In genomic region chr11:9762531-9762930, GRCh38 we compare ENCODE assay signal across 17 cellular contexts.
DNase-seq lines count a peak whose midpoint lies in the region; ATAC-seq and TF ChIP-seq lines count a peak whose summit lies in the region.
"Had no signal": no experiment of that assay in that cellular context is flagged by ENCODE, and none has a peak within 500 bp of the region (broad histone marks: within the 10 kb centered on the region; RNA-seq: fewer than 3 reads in every experiment).

No MANE protein-coding gene starts in this region.

- peak overlapping the region; percentile 61; the same call in 1 of the 2 replicates for H3K23ac ChIP-seq in IMR-90 (ENCODE audit: low read depth, low read length)

- peak overlapping the region; percentile 96 for H2BK15ac ChIP-seq in IMR-90 (ENCODE audit: low read depth, low read length)

- H3K56ac ChIP-seq in IMR-90 (ENCODE audit: extremely low read depth, insufficient read depth, low read length): no peak overlapping the region

- H3K27ac ChIP-seq in IMR-90 (ENCODE audit: insufficient read depth, low read length) (peak overlapping the region; percentile 27), Panc1 (ENCODE audit: low read length) (peak overlapping the region; percentile 100), psoas muscle (peak overlapping the region; percentile 6)
- H3K27ac ChIP-seq: BLaER1 treated with 17β-estradiol and CSF1 and Interleukin-3, amounts not matched to agents 10 nM and 100 nM had no signal

- H4K20me1 ChIP-seq in IMR-90 (ENCODE audit: insufficient read depth, low read length): peaks cover 3% of the 10 kb centered on the region; the same call in 1 of the 2 replicates
- H4K20me1 ChIP-seq: BLaER1 treated with 17β-estradiol and CSF1 and Interleukin-3, amounts not matched to agents 10 nM and 100 nM had no signal

- peak overlapping the region; percentile 93 for H2BK20ac ChIP-seq in IMR-90 (ENCODE audit: low read depth, low read length)

- CTCF ChIA-PET in IMR-90 (lab: Yijun Ruan, JAX): interaction anchor here (0.7 kb wide), 1 partner anchor 37 kb away, joined by 4 read pairs; no protein-coding TSS in a partner anchor
- CTCF ChIA-PET in Panc1 (lab: Charles Lee): interaction anchor here (0.6 to 0.8 kb wide), 3 partner anchors 543 to 548 kb away, joined by 3 read pairs; no protein-coding TSS in a partner anchor

- no peak overlapping the region for H3K4me3 ChIP-seq in IMR-90 (ENCODE audit: insufficient read depth, low read depth, low read length)
- H3K4me3 ChIP-seq in Panc1 (ENCODE audit: low read depth in 2 of 2, low read length in 2 of 2): no peak overlapping the region
- no peak overlapping the region for H3K4me3 ChIP-seq in psoas muscle
- H3K4me3 ChIP-seq in mucosa of descending colon: no peak overlapping the region
- H3K4me3 ChIP-seq: BLaER1 treated with 17β-estradiol and CSF1 and Interleukin-3, amounts not matched to agents 10 nM and 100 nM had no signal

- TF ChIP-seq POLR2A in IMR-90 (IDR thresholded peaks at IDR 0.05; ENCODE audit: low read depth, low read length): no peak

- H3K9me3 ChIP-seq in IMR-90 (ENCODE audit: control insufficient read depth, insufficient read depth, low read length) (no peaks in the 10 kb centered on the region), Panc1 (ENCODE audit: control insufficient read depth, insufficient read depth, low read depth, low read length) (no peaks in the 10 kb centered on the region), psoas muscle (no peaks in the 10 kb centered on the region), mucosa of descending colon (no peaks in the 10 kb centered on the region)
- H3K9me3 ChIP-seq: BLaER1 treated with 17β-estradiol and CSF1 and Interleukin-3, amounts not matched to agents 10 nM and 100 nM had no signal

- H3K27me3 ChIP-seq in IMR-90 (ENCODE audit: control insufficient read depth, insufficient read depth, low read length): no peaks in the 10 kb centered on the region
- no peaks in the 10 kb centered on the region for H3K27me3 ChIP-seq in Panc1 (ENCODE audit: control insufficient read depth, insufficient read depth, low read length)
- no peaks in the 10 kb centered on the region for H3K27me3 ChIP-seq in psoas muscle (ENCODE audit: insufficient read depth in 3 of 3, low read length in 2 of 3)
- H3K27me3 ChIP-seq: BLaER1 treated with 17β-estradiol and CSF1 and Interleukin-3, amounts not matched to agents 10 nM and 100 nM had no signal

- peak overlapping the region; percentile 50 for H2AK9ac ChIP-seq in IMR-90 (replicated peaks; ENCODE audit: low read depth, low read length, poor library complexity)

- peak overlapping the region; percentile 94 for H3K18ac ChIP-seq in IMR-90 (ENCODE audit: low read depth, low read length)

- TF ChIP-seq CTCF in IMR-90 (conservative IDR thresholded peaks at IDR 0.05; ENCODE audit: low read depth, low read length) (no peak), Panc1 (IDR thresholded peaks at IDR 0.05) (no peak), psoas muscle (IDR thresholded peaks at IDR 0.05) (no peak), mucosa of descending colon (IDR thresholded peaks at IDR 0.05) (no peak)

- H3K4ac ChIP-seq in IMR-90 (ENCODE audit: low read depth, low read length): peak overlapping the region; percentile 97

- in situ Hi-C loops in IMR-90 (cut with MboI; ENCODE audit: low sequenced_read_pairs): loop anchor here (5.0 to 25.0 kb wide), 3 partner anchors 200 to 972 kb away; no protein-coding TSS in a partner anchor
- in situ Hi-C loops in Panc1 (cut with HindIII; ENCODE audit: low pct_unique_long_range_greater_than_20kb, low sequenced_read_pairs): no loop called here

- H4K5ac ChIP-seq in IMR-90 (ENCODE audit: low read depth, low read length): peak overlapping the region; percentile 93

- no peak overlapping the region for H2AFZ ChIP-seq in IMR-90 (replicated peaks; ENCODE audit: low read length, poor library complexity)

- ATAC-seq in IMR-90 (ENCODE audit: low read depth) (no peak), Panc1 (no peak), left colon (peak; percentile 16), psoas muscle (no peak), mucosa of descending colon (no peak)
- ATAC-seq: CD8-positive, alpha-beta T cell; HepG2 had no signal

- peak overlapping the region; percentile 97 for H2BK120ac ChIP-seq in IMR-90 (ENCODE audit: low read depth, low read length)

- BruUV-seq in IMR-90 (replicated peaks; lab: Mats Ljungman, UMichigan) (no TSS peak), Panc1 (replicated peaks; lab: Mats Ljungman, UMichigan) (no TSS peak)

- WGBS in IMR-90 (ENCODE audit: extremely low coverage in 2 of 2, insufficient read length in 1 of 2), 2 experiments: 100% methylated on average over 2 of the region's 4 CpGs; no CpG with 5 or more reads in 1 of the 2 experiments
- WGBS in psoas muscle, 3 donors: 93 to 96% (median 96%) methylated on average over 4 of the region's 4 CpGs

- POLR2A ChIA-PET in IMR-90 (lab: Charles Lee; ENCODE audit: unreplicated experiment) (no interaction called here), Panc1 (lab: Charles Lee) (no interaction called here)

- H2BK5ac ChIP-seq in IMR-90 (ENCODE audit: low read depth, low read length, poor library complexity, severe bottlenecking): peak overlapping the region; percentile 99

- H4K91ac ChIP-seq in IMR-90 (ENCODE audit: insufficient read depth, low read depth, low read length): peak overlapping the region; percentile 98

- no peaks in the 10 kb centered on the region for H3K36me3 ChIP-seq in IMR-90 (ENCODE audit: control insufficient read depth, insufficient read depth, low read length)
- H3K36me3 ChIP-seq in Panc1 (ENCODE audit: control insufficient read depth, insufficient read depth, low read length): no peaks in the 10 kb centered on the region
- no peaks in the 10 kb centered on the region for H3K36me3 ChIP-seq in psoas muscle (ENCODE audit: insufficient read depth in 1 of 2, low read depth in 1 of 2)
- H3K36me3 ChIP-seq in mucosa of descending colon (ENCODE audit: low read depth): no peaks in the 10 kb centered on the region
- H3K36me3 ChIP-seq: BLaER1 treated with 17β-estradiol and CSF1 and Interleukin-3, amounts not matched to agents 10 nM and 100 nM had no signal

- dilution Hi-C loops in IMR-90 (cut with HindIII; ENCODE audit: low sequenced_read_pairs, unreplicated experiment): no loop called here

- intact Hi-C loops in IMR-90 (cut with micrococcal nuclease): no loop called here
- intact Hi-C loops in Panc1 (cut with micrococcal nuclease; ENCODE audit: unreplicated experiment): no loop called here
- intact Hi-C loops in left colon (cut with DNase I, micrococcal nuclease): no loop called here
- intact Hi-C loops in psoas muscle (cut with DNase I): loop anchor here in 1 of 2 donors (5.0 kb wide), 1 partner anchor 35 kb away; no protein-coding TSS in a partner anchor
- intact Hi-C loops in mucosa of descending colon (cut with DNase I, micrococcal nuclease): no loop called here

- H3K14ac ChIP-seq in IMR-90 (replicated peaks; ENCODE audit: low read depth, low read length): peak overlapping the region; percentile 85

- no peak overlapping the region for H3K9ac ChIP-seq in IMR-90 (ENCODE audit: low read depth, low read length)
- H3K9ac ChIP-seq: BLaER1 treated with 17β-estradiol and CSF1 and Interleukin-3, amounts not matched to agents 10 nM and 100 nM had no signal

- peaks cover 54% of the 10 kb centered on the region for H3K9me1 ChIP-seq in IMR-90 (ENCODE audit: insufficient read depth, low read length)

- TF ChIP-seq RAD21 in IMR-90 (IDR thresholded peaks at IDR 0.05; ENCODE audit: low read length): no peak

- H3K79me1 ChIP-seq in IMR-90 (ENCODE audit: low read depth in 1 of 2, low read length in 2 of 2): peaks cover 5 to 61% of the 10 kb centered on the region in 2 experiments; a peak in 3 of 4 replicates

- DNase-seq in IMR-90: no peak
- DNase-seq in Panc1 (ENCODE audit: low read depth, low spot score): no peak
- DNase-seq in left colon: no peak
- DNase-seq in psoas muscle: no peak
- no peak for DNase-seq in activated CD4-positive, alpha-beta T cell treated with anti-CD3 and anti-CD28 coated beads for 4 hours
- no peak for DNase-seq in NCI-H748 treated with DMSO at 0.1 percent for 48 hours (lab: John Stamatoyannopoulos, UW)
- DNase-seq in mucosa of descending colon: no peak
- DNase-seq: Calu3; CD8-positive, alpha-beta T cell; KG1; NCI-H1436 treated with DMSO at 0.1 percent for 48 hours; NCI-H2029; NCI-H2171; NCI-H446 treated with DMSO at 0.1 percent for 48 hours; RPMI8226 had no signal

- H2AK5ac ChIP-seq in IMR-90 (ENCODE audit: low read depth, low read length): peak overlapping the region; percentile 99

- no peak overlapping the region for H3K4me2 ChIP-seq in IMR-90 (ENCODE audit: low read depth, low read length)
- H3K4me2 ChIP-seq: BLaER1 treated with 17β-estradiol and CSF1 and Interleukin-3, amounts not matched to agents 10 nM and 100 nM had no signal

- H3K4me1 ChIP-seq in IMR-90 (ENCODE audit: control insufficient read depth, insufficient read depth, low read length) (peaks cover 54% of the 10 kb centered on the region), Panc1 (ENCODE audit: control insufficient read depth, insufficient read depth, low read length) (peaks cover 50% of the 10 kb centered on the region), psoas muscle (peaks cover 37% of the 10 kb centered on the region), mucosa of descending colon (ENCODE audit: low read depth) (peaks cover 26% of the 10 kb centered on the region)

- peak overlapping the region; percentile 81 to 98 for H4K8ac ChIP-seq in IMR-90 (ENCODE audit: low read depth in 2 of 2, low read length in 2 of 2)

TF ChIP-seq in IMR-90, 13 proteins besides CTCF, POLR2A, EP300 and RAD21:
- TF ChIP-seq USF2 (IDR thresholded peaks at IDR 0.05; ENCODE audit: low read depth, low read length) (no peak), NFE2L2 (IDR thresholded peaks at IDR 0.05; ENCODE audit: low read depth, low read length) (no peak)

Comparison
In these comparisons a context has a peak if more than half of its experiments do, and no peak if none do; other contexts are left out.
1. H3K27ac ChIP-seq: peak in every context shown above with its lines; median percentile 100 in Panc1; 27 in IMR-90; 6 in psoas muscle.